In genomic region chr2:177604291-177605065, GRCh38 we compare ENCODE assay signal across 8 cellular contexts.
DNase-seq lines count a peak whose midpoint lies in the region; ATAC-seq and TF ChIP-seq lines count a peak whose summit lies in the region.

No MANE protein-coding gene starts in this region.

- 22% methylated on average over 3 of the region's 3 CpGs for WGBS in liver

- H3K27me3 ChIP-seq in liver (ENCODE audit: control insufficient read depth in 4 of 4, insufficient read depth in 4 of 4, low read length in 3 of 4), result no peaks in the 10 kb centered on the region

- peaks cover 0 to 1% (median 0%) of the 10 kb centered on the region in 4 donors for H3K9me3 ChIP-seq in liver (ENCODE audit: control insufficient read depth in 4 of 4, low read length in 3 of 4)

- TF ChIP-seq CTCF in AG10803 (conservative IDR thresholded peaks at IDR 0.05; ENCODE audit: low read length) (peak; percentile 88), GM12875 (IDR thresholded peaks at IDR 0.05; ENCODE audit: borderline replicate concordance, insufficient read depth, low read depth, low read length) (peak; percentile 64; the same call in 1 of the 2 replicates), liver (IDR thresholded peaks at IDR 0.05; ENCODE audit: low read depth, low read length, missing input control) (peak; percentile 51)

- DNase-seq in AG10803 (ENCODE audit: low read depth) (peak; percentile 92), NCI-H446 treated with DMSO at 0.1 percent for 48 hours (lab: John Stamatoyannopoulos, UW) (peak; percentile 90), cerebellum (ENCODE audit: low spot score) (peak; percentile 36)

- no peaks in the 10 kb centered on the region for H3K36me3 ChIP-seq in liver (ENCODE audit: control insufficient read depth in 4 of 4, insufficient read depth in 3 of 4, low read depth in 1 of 4, low read length in 3 of 4)

- H3K4me1 ChIP-seq in liver (ENCODE audit: control insufficient read depth in 4 of 4, insufficient read depth in 4 of 4, low read length in 3 of 4), result peaks cover 0 to 11% (median 3%) of the 10 kb centered on the region in 4 donors

- H3K27ac ChIP-seq in liver (ENCODE audit: low read depth in 1 of 2, low read length in 2 of 2), result no peak overlapping the region

- ATAC-seq in HG02642 (IDR thresholded peaks at IDR 0.05; ENCODE audit: poor library complexity, unreplicated experiment), result no peak
- no peak for ATAC-seq in GM19397 (IDR thresholded peaks at IDR 0.05; ENCODE audit: unreplicated experiment)
- ATAC-seq in activated CD4-positive, CD25-positive, alpha-beta regulatory T cell treated with anti-CD3 and anti-CD28 coated beads, Interleukin-2, amount 50 U/mL, for 24 hours, result no peak

- H3K9ac ChIP-seq in liver (ENCODE audit: low read depth in 1 of 2, low read length in 2 of 2), result no peak overlapping the region

- TF ChIP-seq RAD21 in liver (IDR thresholded peaks at IDR 0.05), result peak; percentile 82 to 88

- H3K4me3 ChIP-seq in AG10803 (ENCODE audit: low read length) (no peak overlapping the region; the same call in 1 of the 2 replicates), GM12875 (ENCODE audit: low read depth, low read length) (no peak overlapping the region), liver (ENCODE audit: low read depth in 1 of 3, low read length in 3 of 3) (no peak overlapping the region)

TF ChIP-seq in liver, 16 proteins besides CTCF, POLR2A, EP300 and RAD21:
- TF ChIP-seq REST (IDR thresholded peaks at IDR 0.05), result no peak

Comparison
In these comparisons a context has a peak if more than half of its experiments do, and no peak if none do; other contexts are left out.
1. DNase-seq: peak in every context shown above with its lines; median percentile 92 in AG10803; 90 in NCI-H446 treated with DMSO at 0.1 percent for 48 hours; 36 in cerebellum.